In genomic region chr10:70891636-70892035, GRCh38 we compare ENCODE assay signal across 20 cellular contexts. TPM values are rescaled to one million over a fixed set of nuclear protein-coding genes. Genes with fewer than 3 reads are reported as not detected.
DNase-seq lines count a peak whose midpoint lies in the region; ATAC-seq, FAIRE-seq and TF ChIP-seq lines count a peak whose summit lies in the region.
"Had no signal": no experiment of that assay in that cellular context is flagged by ENCODE, and none has a peak within 500 bp of the region (broad histone marks: within the 10 kb centered on the region; RNA-seq: fewer than 3 reads in every experiment).

No MANE protein-coding gene starts in this region.

- H3K4me3 ChIP-seq in effector memory CD4-positive, alpha-beta T cell (ENCODE audit: insufficient read depth, low read depth, low read length, poor library complexity, severe bottlenecking), result no peak overlapping the region
- H3K4me3 ChIP-seq: ascending aorta had no signal

- no peaks in the 10 kb centered on the region for H3K9me3 ChIP-seq in T-helper 17 cell (ENCODE audit: control insufficient read depth, low read length, poor library complexity, severe bottlenecking)
- H3K9me3 ChIP-seq in effector memory CD4-positive, alpha-beta T cell (ENCODE audit: control insufficient read depth, low read length), result no peaks in the 10 kb centered on the region
- H3K9me3 ChIP-seq: ascending aorta had no signal

- H3K27ac Mint-ChIP-seq in T-helper 17 cell, result no peak overlapping the region
- H3K27ac Mint-ChIP-seq: activated naive CD8-positive, alpha-beta T cell; activated T-helper 17 cell treated with anti-CD3 and anti-CD28 coated beads, Interleukin-2, amount 50 U/mL, for 72 hours; CD4-positive, alpha-beta memory T cell; natural killer cell treated with Interleukin-12 subunit alpha and Interleukin-12 subunit beta and Interleukin-15 and Interleukin-18, amount 100 ng/mL, for 72 hours had no signal

- peaks cover 12% of the 10 kb centered on the region for H3K4me1 ChIP-seq in effector memory CD4-positive, alpha-beta T cell (ENCODE audit: control insufficient read depth, insufficient read depth, low read length, poor library complexity, severe bottlenecking)

- TF ChIP-seq CTCF in GM20000 (IDR thresholded peaks at IDR 0.05; ENCODE audit: extremely low read depth, missing control alignments), result no peak

- peaks cover 2% of the 10 kb centered on the region for H3K4me1 Mint-ChIP-seq in T-helper 17 cell
- H3K4me1 Mint-ChIP-seq: activated T-helper 17 cell treated with anti-CD3 and anti-CD28 coated beads, Interleukin-2, amount 50 U/mL, for 72 hours had no signal

- H3K4me3 Mint-ChIP-seq in T-helper 17 cell, result no peak overlapping the region
- H3K4me3 Mint-ChIP-seq: activated naive CD8-positive, alpha-beta T cell; activated T-helper 17 cell treated with anti-CD3 and anti-CD28 coated beads, Interleukin-2, amount 50 U/mL, for 72 hours; natural killer cell treated with Interleukin-12 subunit alpha and Interleukin-12 subunit beta and Interleukin-15 and Interleukin-18, amount 100 ng/mL, for 72 hours had no signal

- peaks cover 2% of the 10 kb centered on the region for H3K36me3 Mint-ChIP-seq in T-helper 17 cell (ENCODE audit: low read depth)
- H3K36me3 Mint-ChIP-seq: activated naive CD8-positive, alpha-beta T cell; CD4-positive, alpha-beta memory T cell; natural killer cell treated with Interleukin-12 subunit alpha and Interleukin-12 subunit beta and Interleukin-15 and Interleukin-18, amount 100 ng/mL, for 72 hours had no signal

- no peak overlapping the region for H3K27ac ChIP-seq in effector memory CD4-positive, alpha-beta T cell (ENCODE audit: insufficient read depth, low read length, poor library complexity, severe bottlenecking)
- H3K27ac ChIP-seq: ascending aorta, VCaP had no signal

- H3K36me3 ChIP-seq in effector memory CD4-positive, alpha-beta T cell (ENCODE audit: control insufficient read depth, insufficient read depth, low read length), result no peaks in the 10 kb centered on the region
- H3K36me3 ChIP-seq: ascending aorta had no signal

- DNase-seq in GM03348 (ENCODE audit: low spot score), result peak; percentile 35
- DNase-seq in M059J (ENCODE audit: low read depth), result peak; percentile 22
- peak; percentile 15 for DNase-seq in renal cortical epithelial cell (ENCODE audit: low read depth)
- no peak for DNase-seq in T-helper 17 cell
- no peak for DNase-seq in effector memory CD4-positive, alpha-beta T cell
- no peak for DNase-seq in GM20000 (ENCODE audit: low spot score)
- DNase-seq: activated CD4-positive, alpha-beta T cell treated with anti-CD3 and anti-CD28 coated beads, Interleukin-2, amount 50 U/mL, for 1 hour; CD4-positive, alpha-beta memory T cell; midbrain; MM.1S; NCI-H1417 treated with DMSO at 0.1 percent for 48 hours; NCI-H510A treated with DMSO at 0.1 percent for 48 hours; T-helper 2 cell had no signal

- peak; percentile 4 for FAIRE-seq in endometrium (lab: Jason Lieb, UNC)
- FAIRE-seq: RCC 7860 had no signal

- ATAC-seq in T-helper 17 cell, result no peak
- ATAC-seq: activated T-helper 17 cell treated with anti-CD3 and anti-CD28 coated beads, Interleukin-2, amount 50 U/mL, for 72 hours; natural killer cell treated with Interleukin-12 subunit alpha and Interleukin-12 subunit beta and Interleukin-15 and Interleukin-18, amount 100 ng/mL, for 72 hours had no signal

- H3K27me3 ChIP-seq in effector memory CD4-positive, alpha-beta T cell (replicated peaks; ENCODE audit: control insufficient read depth, insufficient read depth, low read length, poor library complexity, severe bottlenecking), result no peaks in the 10 kb centered on the region
- H3K27me3 ChIP-seq: ascending aorta had no signal

- peaks cover 15% of the 10 kb centered on the region for H3K27me3 Mint-ChIP-seq in T-helper 17 cell
- H3K27me3 Mint-ChIP-seq: activated naive CD8-positive, alpha-beta T cell; activated T-helper 17 cell treated with anti-CD3 and anti-CD28 coated beads, Interleukin-2, amount 50 U/mL, for 72 hours; CD4-positive, alpha-beta memory T cell had no signal

RNA-seq across cellular contexts. Expression of gene PCBD1, which starts 3.3 kb away (rescaled TPM):
- 34.3 and 36.3 TPM in 2 replicates for total RNA-seq in M059J (2014; rRNA removed; shearing (Covaris generic))
- total RNA-seq in renal cortical epithelial cell, result 59.2 and 77.8 TPM in 2 replicates
- 1 to 10 TPM; 8.1 TPM for total RNA-seq in T-helper 17 cell

Comparison
In these comparisons a context has a peak if more than half of its experiments do, and no peak if none do; other contexts are left out.
1. DNase-seq: peak in GM03348 (single experiment), M059J (single experiment) and renal cortical epithelial cell (single experiment); none in T-helper 17 cell (0 of 3), effector memory CD4-positive, alpha-beta T cell (0 of 3) and GM20000 (single experiment).